Comparison of ENCODE assay signal across 22 cellular contexts in genomic region chr2:105732096-105732495, GRCh38. TPM values are rescaled to one million over a fixed set of nuclear protein-coding genes. Genes with fewer than 3 reads are reported as not detected.
DNase-seq lines count a peak whose midpoint lies in the region; ATAC-seq and TF ChIP-seq lines count a peak whose summit lies in the region.
"Had no signal": no experiment of that assay in that cellular context is flagged by ENCODE, and none has a peak within 500 bp of the region (broad histone marks: within the 10 kb centered on the region; RNA-seq: fewer than 3 reads in every experiment).

No MANE protein-coding gene starts in this region.

- ATAC-seq in Right ventricle myocardium inferior, result peak; percentile 41
- ATAC-seq in sciatic nerve, result peak; percentile 26
- no peak for ATAC-seq in activated CD8-positive, alpha-beta T cell treated with anti-CD3 and anti-CD28 coated beads, Interleukin-2, amount 10 ng/mL, durations not matched to agents 7 days and 5 days
- ATAC-seq in GM19397 (IDR thresholded peaks at IDR 0.05; ENCODE audit: unreplicated experiment), result no peak
- ATAC-seq: activated T-cell treated with anti-CD3 and anti-CD28 coated beads, Interleukin-2, amount 50 U/mL, for 4 hours; left colon had no signal

- intact Hi-C loops in Right ventricle myocardium inferior (cut with DNase I), result no loop called here
- intact Hi-C loops in sciatic nerve (cut with DNase I), result no loop called here

- H3K9me3 Mint-ChIP-seq in activated CD8-positive, alpha-beta T cell treated with anti-CD3 and anti-CD28 coated beads, Interleukin-2, amount 10 ng/mL, durations not matched to agents 7 days and 5 days (ENCODE audit: insufficient read depth), result peaks cover 11% of the 10 kb centered on the region

- POLR2A ChIA-PET in activated CD8-positive, alpha-beta T cell treated with anti-CD3 and anti-CD28 coated beads, Interleukin-2, amount 10 ng/mL, durations not matched to agents 7 days and 5 days (lab: Charles Lee), result no interaction called here

- no peaks in the 10 kb centered on the region for H3K36me3 ChIP-seq in right atrium auricular region
- H3K36me3 ChIP-seq: MG63, spleen, uterus had no signal

- peaks cover 0 to 10% of the 10 kb centered on the region in 2 donors for H3K9me3 ChIP-seq in right atrium auricular region
- H3K9me3 ChIP-seq: MG63, uterus had no signal

- H3K27ac Mint-ChIP-seq in activated CD8-positive, alpha-beta T cell treated with anti-CD3 and anti-CD28 coated beads, Interleukin-2, amount 10 ng/mL, durations not matched to agents 7 days and 5 days, result no peak overlapping the region
- H3K27ac Mint-ChIP-seq: CD14-positive monocyte, nephron progenitor cell, progenitor cell of endocrine pancreas had no signal

- peaks cover 38% of the 10 kb centered on the region for H3K4me1 Mint-ChIP-seq in activated CD8-positive, alpha-beta T cell treated with anti-CD3 and anti-CD28 coated beads, Interleukin-2, amount 10 ng/mL, durations not matched to agents 7 days and 5 days (ENCODE audit: low read depth)
- H3K4me1 Mint-ChIP-seq: nephron progenitor cell had no signal

- no peak overlapping the region for H3K27ac ChIP-seq in right atrium auricular region
- H3K27ac ChIP-seq: coronary artery, uterus had no signal

- H3K27me3 Mint-ChIP-seq in activated CD8-positive, alpha-beta T cell treated with anti-CD3 and anti-CD28 coated beads, Interleukin-2, amount 10 ng/mL, durations not matched to agents 7 days and 5 days (ENCODE audit: low read depth), result peaks cover 3% of the 10 kb centered on the region

- TF ChIP-seq CTCF in right atrium auricular region (IDR thresholded peaks at IDR 0.05), result no peak
- no peak for TF ChIP-seq CTCF in fibroblast of mammary gland (conservative IDR thresholded peaks at IDR 0.05; ENCODE audit: control insufficient read depth, insufficient read depth, low read depth, low read length)

- peaks cover 0 to 5% of the 10 kb centered on the region in 2 donors for H3K4me1 ChIP-seq in right atrium auricular region
- H3K4me1 ChIP-seq: uterus had no signal

- no peaks in the 10 kb centered on the region for H3K27me3 ChIP-seq in right atrium auricular region
- H3K27me3 ChIP-seq: MG63, spleen, uterus had no signal

- DNase-seq in Right ventricle myocardium inferior (ENCODE audit: missing footprints), result no peak
- DNase-seq in right atrium auricular region (ENCODE audit: low spot score), result no peak
- peak; percentile 41 for DNase-seq in RPMI7951 (ENCODE audit: low read depth)
- DNase-seq in fibroblast of mammary gland (ENCODE audit: low read depth), result peak; percentile 40
- no peak for DNase-seq in sciatic nerve (ENCODE audit: low spot score)
- no peak for DNase-seq in activated CD8-positive, alpha-beta T cell treated with anti-CD3 and anti-CD28 coated beads, Interleukin-2, amount 10 ng/mL, durations not matched to agents 7 days and 5 days
- DNase-seq in NCI-H1417 (lab: John Stamatoyannopoulos, UW), result no peak
- DNase-seq: activated naive CD4-positive, alpha-beta T cell treated with anti-CD3 and anti-CD28 coated beads, Interleukin-2, amount 50 U/mL, for 16 hours; activated T-cell treated with anti-CD3 and anti-CD28 coated beads, Interleukin-2, amount 50 U/mL, for 4 hours; left colon; MG63; NCI-H2029; nephron progenitor cell; SHP77 treated with DMSO at 0.1 percent for 48 hours; spleen; stimulated activated CD8-positive, alpha-beta memory T cell treated with anti-CD3 and anti-CD28 coated beads, Interleukin-4, amount 100 ng/mL, for 48 hours; T-helper 2 cell; uterus had no signal

- H3K4me3 ChIP-seq in right atrium auricular region, result no peak overlapping the region
- no peak overlapping the region for H3K4me3 ChIP-seq in fibroblast of mammary gland (ENCODE audit: control insufficient read depth, low read depth, low read length)
- H3K4me3 ChIP-seq: coronary artery, MG63, spleen, uterus had no signal

- no peak overlapping the region for H3K4me3 Mint-ChIP-seq in activated CD8-positive, alpha-beta T cell treated with anti-CD3 and anti-CD28 coated beads, Interleukin-2, amount 10 ng/mL, durations not matched to agents 7 days and 5 days
- H3K4me3 Mint-ChIP-seq: activated T-cell treated with anti-CD3 and anti-CD28 coated beads, Interleukin-2, amount 50 U/mL, for 4 hours; CD14-positive monocyte; nephron progenitor cell had no signal

- CTCF ChIA-PET in activated CD8-positive, alpha-beta T cell treated with anti-CD3 and anti-CD28 coated beads, Interleukin-2, amount 10 ng/mL, durations not matched to agents 7 days and 5 days (lab: Charles Lee), result interaction anchor here (0.7 to 1.2 kb wide), 2 partner anchors 12 to 155 kb away, joined by 3 read pairs; no protein-coding TSS in a partner anchor

- peaks cover 7% of the 10 kb centered on the region for H3K36me3 Mint-ChIP-seq in activated CD8-positive, alpha-beta T cell treated with anti-CD3 and anti-CD28 coated beads, Interleukin-2, amount 10 ng/mL, durations not matched to agents 7 days and 5 days (ENCODE audit: low read depth)
- H3K36me3 Mint-ChIP-seq: CD14-positive monocyte had no signal

RNA-seq across cellular contexts. Expression of gene NCK2, which starts 12.6 kb away (rescaled TPM):
- total RNA-seq in Right ventricle myocardium inferior (32.9 TPM), right atrium auricular region (10 to 100 TPM; 31.7 to 39.3 TPM), sciatic nerve (31.0 TPM)
- 32.4 and 34.5 TPM in 2 replicates for total RNA-seq in RPMI7951 (2014; rRNA removed; shearing (Covaris generic))
- 10 to 100 TPM; 60.7 to 61.3 TPM for total RNA-seq in activated CD8-positive, alpha-beta T cell treated with anti-CD3 and anti-CD28 coated beads, Interleukin-2, amount 10 ng/mL, durations not matched to agents 7 days and 5 days

Comparison
In these comparisons a context has a peak if more than half of its experiments do, and no peak if none do; other contexts are left out.
1. ATAC-seq: peak in Right ventricle myocardium inferior (single experiment) and sciatic nerve (single experiment); none in activated CD8-positive, alpha-beta T cell treated with anti-CD3 and anti-CD28 coated beads, Interleukin-2, amount 10 ng/mL, durations not matched to agents 7 days and 5 days (single experiment) and GM19397 (single experiment).
2. DNase-seq: peak in RPMI7951 (single experiment) and fibroblast of mammary gland (single experiment); none in Right ventricle myocardium inferior (single experiment), right atrium auricular region (single experiment), sciatic nerve (single experiment), activated CD8-positive, alpha-beta T cell treated with anti-CD3 and anti-CD28 coated beads, Interleukin-2, amount 10 ng/mL, durations not matched to agents 7 days and 5 days (single experiment) and NCI-H1417 (0 of 3).